8 cellular contexts compared by ENCODE assay signal in the genomic region with DNA sequence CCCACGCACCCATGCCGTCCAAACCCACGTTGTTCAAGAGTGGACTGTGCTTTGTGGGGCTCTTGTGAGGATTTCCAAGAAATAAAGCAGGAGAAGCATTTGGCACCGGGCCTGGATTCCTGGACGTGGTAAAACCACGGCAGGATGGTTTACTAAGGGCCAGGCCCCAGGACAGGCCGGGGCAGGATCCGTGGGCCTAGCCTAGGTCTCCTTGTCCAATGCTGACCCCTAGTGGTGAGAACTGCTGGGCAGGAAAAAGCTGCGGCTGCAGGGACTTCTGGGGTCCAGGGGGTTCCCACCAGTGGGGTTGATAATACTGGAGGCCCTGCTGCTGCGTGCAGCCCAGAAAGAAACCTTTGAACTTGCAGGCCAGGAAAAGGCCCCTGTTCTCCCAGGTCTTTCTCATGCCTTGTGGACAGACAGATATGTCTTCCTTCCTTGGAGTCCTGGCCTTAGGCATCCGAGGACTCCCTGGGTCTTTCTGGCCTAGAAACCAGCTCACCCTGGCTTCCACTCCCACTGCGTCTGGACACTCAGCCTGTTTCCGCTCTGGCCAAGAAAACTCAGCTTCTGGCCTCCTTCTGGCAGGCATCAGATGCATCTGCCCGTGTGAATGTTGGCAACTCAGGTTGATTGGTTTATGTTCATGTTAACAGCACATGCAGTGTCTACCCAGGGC.
DNase-seq lines count a peak whose midpoint lies in the region; ATAC-seq and TF ChIP-seq lines count a peak whose summit lies in the region.

No MANE protein-coding gene starts in this region.

- H3K4me1 ChIP-seq in DND-41 (ENCODE audit: insufficient read depth, low read length) (no peaks in the 10 kb centered on the region), sigmoid colon (no peaks in the 10 kb centered on the region)

- no peaks in the 10 kb centered on the region for H3F3A ChIP-seq in SU-DHL-6 (ENCODE audit: insufficient read depth)

- no peaks in the 10 kb centered on the region for H3K79me2 ChIP-seq in DND-41 (ENCODE audit: insufficient read depth, low read length)
- H3K79me2 ChIP-seq in SU-DHL-6 (ENCODE audit: insufficient read depth, low read length), result no peaks in the 10 kb centered on the region

- TF ChIP-seq CTCF in DND-41 (IDR thresholded peaks at IDR 0.05; ENCODE audit: borderline replicate concordance, extremely low read depth, low read length, poor library complexity, severe bottlenecking) (peak; percentile 90), SU-DHL-6 (IDR thresholded peaks at IDR 0.05; ENCODE audit: insufficient read depth, low read length, poor library complexity, severe bottlenecking) (peak; percentile 58), astrocyte of the cerebellum (IDR thresholded peaks at IDR 0.05; ENCODE audit: low read depth, low read length, missing control alignments) (peak; percentile 93), sigmoid colon (IDR thresholded peaks at IDR 0.05) (peak; percentile 74 to 94 (median 84))

- no peak for TF ChIP-seq POLR2A in sigmoid colon (IDR thresholded peaks at IDR 0.05)

- TF ChIP-seq EP300 in sigmoid colon (IDR thresholded peaks at IDR 0.05), result no peak

- in situ Hi-C loops in astrocyte of the cerebellum (cut with HindIII; ENCODE audit: low sequenced_read_pairs), result no loop called here

- H3K27ac ChIP-seq in DND-41 (ENCODE audit: low read length) (peak overlapping the region; percentile 24; the same call in 1 of the 2 replicates), SU-DHL-6 (ENCODE audit: low read depth, low read length) (no peak overlapping the region), sigmoid colon (no peak overlapping the region)

- H3K9me3 ChIP-seq in DND-41 (ENCODE audit: insufficient read depth, low read length, severe bottlenecking), result no peaks in the 10 kb centered on the region
- H3K9me3 ChIP-seq in SU-DHL-6 (ENCODE audit: insufficient read depth, low read length), result no peaks in the 10 kb centered on the region
- H3K9me3 ChIP-seq in sigmoid colon, result no peaks in the 10 kb centered on the region

- H4K20me1 ChIP-seq in DND-41 (ENCODE audit: insufficient read depth, low read length), result peaks cover 18% of the 10 kb centered on the region
- H4K20me1 ChIP-seq in SU-DHL-6 (ENCODE audit: low read depth, low read length), result no peaks in the 10 kb centered on the region

- DNase-seq in DND-41 (peak; percentile 63), HUDEP-2 (lab: John Stamatoyannopoulos, UW; ENCODE audit: unreplicated experiment in 76 of 76) (peak in 48 of 76 experiments; percentile 2 to 69 (median 24)), astrocyte of the cerebellum (ENCODE audit: low read depth) (peak; percentile 76), hepatic stellate cell (ENCODE audit: low spot score) (peak; percentile 93), sigmoid colon (peak; percentile 86)

- H3K27me3 ChIP-seq in DND-41 (ENCODE audit: insufficient read depth, low read length, poor library complexity) (no peaks in the 10 kb centered on the region), SU-DHL-6 (ENCODE audit: low read length) (no peaks in the 10 kb centered on the region), sigmoid colon (no peaks in the 10 kb centered on the region)

- H3K4me2 ChIP-seq in DND-41 (ENCODE audit: insufficient read depth, low read length), result no peak overlapping the region
- H3K4me2 ChIP-seq in SU-DHL-6 (ENCODE audit: low read depth, low read length, poor library complexity, severe bottlenecking), result no peak overlapping the region

- intact Hi-C loops in sigmoid colon (cut with DNase I), result loop anchor here (5.0 to 10.0 kb wide), 3 partner anchors 272 to 1382 kb away; no protein-coding TSS in a partner anchor

- H3K36me3 ChIP-seq in DND-41 (ENCODE audit: insufficient read depth, low read length), result peaks cover 35% of the 10 kb centered on the region
- no peaks in the 10 kb centered on the region for H3K36me3 ChIP-seq in SU-DHL-6 (ENCODE audit: low read length)
- no peaks in the 10 kb centered on the region for H3K36me3 ChIP-seq in sigmoid colon

- H2AFZ ChIP-seq in DND-41 (ENCODE audit: low read depth, low read length), result no peak overlapping the region
- no peak overlapping the region for H2AFZ ChIP-seq in SU-DHL-6 (ENCODE audit: low read depth, low read length, severe bottlenecking)

- ATAC-seq in DND-41 (ENCODE audit: insufficient read depth, low read depth) (peak; percentile 73), GM21717 (IDR thresholded peaks at IDR 0.05; ENCODE audit: unreplicated experiment) (no peak), HG03045 (IDR thresholded peaks at IDR 0.05; ENCODE audit: unreplicated experiment) (no peak)

- WGBS in sigmoid colon, 2 donors, result 49 to 51% methylated on average over 14 of the region's 14 CpGs

- no peak overlapping the region for H3K4me3 ChIP-seq in DND-41 (ENCODE audit: low read depth in 1 of 2, low read length in 2 of 2)
- H3K4me3 ChIP-seq in SU-DHL-6 (ENCODE audit: insufficient read depth, low read length, poor library complexity, severe bottlenecking), result no peak overlapping the region
- no peak overlapping the region for H3K4me3 ChIP-seq in astrocyte of the cerebellum (ENCODE audit: low read depth, low read length)
- no peak overlapping the region for H3K4me3 ChIP-seq in sigmoid colon

- H3K9ac ChIP-seq in DND-41 (ENCODE audit: low read depth, low read length), result no peak overlapping the region
- no peak overlapping the region for H3K9ac ChIP-seq in SU-DHL-6 (ENCODE audit: low read length)

- no peaks in the 10 kb centered on the region for H3K9me2 ChIP-seq in SU-DHL-6 (replicated peaks; ENCODE audit: insufficient read depth, low read length)

Comparison
In these comparisons a context has a peak if more than half of its experiments do, and no peak if none do; other contexts are left out.
1. DNase-seq: peak in every context shown above with its lines; median percentile 93 in hepatic stellate cell; 86 in sigmoid colon; 76 in astrocyte of the cerebellum; 63 in DND-41; 24 in HUDEP-2.